14 cellular contexts compared by ENCODE assay signal in the genomic region with DNA sequence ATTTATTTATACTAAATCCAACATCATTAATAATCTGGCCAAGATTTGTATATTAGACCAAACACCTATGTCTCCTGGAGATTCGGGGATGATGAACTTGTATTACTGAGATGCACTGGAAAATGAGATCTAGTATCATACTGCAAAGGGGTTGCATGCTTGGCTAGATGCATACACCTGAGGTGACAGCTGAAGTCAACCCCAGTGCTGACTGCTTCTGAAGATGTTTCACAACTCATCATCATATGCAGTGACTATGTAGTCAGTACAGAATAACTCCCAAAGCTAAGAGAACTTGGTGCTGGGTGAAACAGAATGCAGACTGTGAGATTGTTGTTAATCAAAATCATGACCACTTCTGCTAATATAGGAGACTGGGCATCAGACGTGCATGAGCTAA.
DNase-seq lines count a peak whose midpoint lies in the region; ATAC-seq lines count a peak whose summit lies in the region.
"Had no signal": no experiment of that assay in that cellular context is flagged by ENCODE, and none has a peak within 500 bp of the region (broad histone marks: within the 10 kb centered on the region; RNA-seq: fewer than 3 reads in every experiment).

No MANE protein-coding gene starts in this region.

- no peak overlapping the region for H3K4me3 ChIP-seq in trophoblast cell (ENCODE audit: low read depth, low read length)
- H3K4me3 ChIP-seq: BLaER1 had no signal

- H2AFZ ChIP-seq in trophoblast cell (ENCODE audit: insufficient read depth, low read length, poor library complexity) = no peak overlapping the region

- H3K18ac ChIP-seq in trophoblast cell (ENCODE audit: low read length) = no peak overlapping the region

- ATAC-seq in GM18511 (IDR thresholded peaks at IDR 0.05; ENCODE audit: unreplicated experiment) (peak; percentile 88), GM19043 (IDR thresholded peaks at IDR 0.05; ENCODE audit: low read depth, unreplicated experiment) (peak; percentile 61), HG02678 (IDR thresholded peaks at IDR 0.05; ENCODE audit: unreplicated experiment) (peak; percentile 89)

- no peak overlapping the region for H2AK5ac ChIP-seq in trophoblast cell (ENCODE audit: low read length)

- no peak overlapping the region for H3K27ac ChIP-seq in trophoblast cell (ENCODE audit: low read depth, low read length)
- H3K27ac ChIP-seq: BLaER1 had no signal

- no peak overlapping the region for H3K9ac ChIP-seq in trophoblast cell (ENCODE audit: low read length)
- H3K9ac ChIP-seq: BLaER1 had no signal

- H2BK120ac ChIP-seq in trophoblast cell (ENCODE audit: insufficient read depth, low read length, poor library complexity) = no peak overlapping the region

- H3K4me1 ChIP-seq in trophoblast cell (ENCODE audit: control insufficient read depth in 1 of 2, insufficient read depth in 2 of 2, low read length in 2 of 2) = no peaks in the 10 kb centered on the region
- H3K4me1 ChIP-seq: BLaER1 had no signal

- no peaks in the 10 kb centered on the region for H3K36me3 ChIP-seq in trophoblast cell (ENCODE audit: control insufficient read depth in 1 of 2, insufficient read depth in 2 of 2, low read length in 2 of 2)
- H3K36me3 ChIP-seq: BLaER1 had no signal

- H3K27me3 ChIP-seq in trophoblast cell (ENCODE audit: insufficient read depth, low read length) = no peaks in the 10 kb centered on the region
- H3K27me3 ChIP-seq: BLaER1 had no signal

- no peak overlapping the region for H3K4ac ChIP-seq in trophoblast cell (ENCODE audit: low read depth, low read length)

- peak overlapping the region; percentile 98 for H3K23ac ChIP-seq in trophoblast cell (ENCODE audit: low read length)

- H2BK12ac ChIP-seq in trophoblast cell (ENCODE audit: low read length) = no peak overlapping the region

- H4K8ac ChIP-seq in trophoblast cell (ENCODE audit: low read depth, low read length) = no peak overlapping the region

- no peak overlapping the region for H2BK5ac ChIP-seq in trophoblast cell (ENCODE audit: low read depth, low read length, poor library complexity)

- H3K4me2 ChIP-seq in trophoblast cell (ENCODE audit: low read length) = no peak overlapping the region
- H3K4me2 ChIP-seq: BLaER1 had no signal

- no peaks in the 10 kb centered on the region for H3K9me3 ChIP-seq in trophoblast cell (ENCODE audit: insufficient read depth, low read depth, low read length)
- H3K9me3 ChIP-seq: BLaER1 had no signal

- DNase-seq in trophoblast cell = no peak
- no peak for DNase-seq in occipital lobe (lab: John Stamatoyannopoulos, UW)
- no peak for DNase-seq in NCI-H1694 treated with DMSO at 0.1 percent for 48 hours (lab: John Stamatoyannopoulos, UW)
- DNase-seq in DMS 273 treated with DMSO at 0.1 percent for 48 hours (lab: John Stamatoyannopoulos, UW) = no peak
- DNase-seq: 8988T; AML-193; CD8-positive, alpha-beta memory T cell; HCEC 1CT; HFFc6; KG1 had no signal

- no CpG with 5 or more reads among the region's 2 CpGs for WGBS in trophoblast cell (ENCODE audit: extremely low coverage, insufficient coverage, insufficient read length)

- H4K91ac ChIP-seq in trophoblast cell (ENCODE audit: low read depth, low read length) = no peak overlapping the region

- no peaks in the 10 kb centered on the region for H3K79me1 ChIP-seq in trophoblast cell (ENCODE audit: low read length)

- H3K79me2 ChIP-seq in trophoblast cell (ENCODE audit: control insufficient read depth, insufficient read depth, low read length, poor library complexity) = no peaks in the 10 kb centered on the region

- no peak overlapping the region for H4K12ac ChIP-seq in trophoblast cell (ENCODE audit: low read depth, low read length)

- no peak overlapping the region for H3K14ac ChIP-seq in trophoblast cell (ENCODE audit: low read length)
